In genomic region chr16:56985962-56986360, GRCh38 we compare ENCODE assay signal across 11 cellular contexts. TPM values are rescaled to one million over a fixed set of nuclear protein-coding genes. Genes with fewer than 3 reads are reported as not detected.
DNase-seq lines count a peak whose midpoint lies in the region; ATAC-seq and TF ChIP-seq lines count a peak whose summit lies in the region.
"Had no signal": no experiment of that assay in that cellular context is flagged by ENCODE, and none has a peak within 500 bp of the region (broad histone marks: within the 10 kb centered on the region; RNA-seq: fewer than 3 reads in every experiment).

No MANE protein-coding gene starts in this region.

- H3K9ac ChIP-seq in PC-3 (ENCODE audit: low read length) = no peak overlapping the region
- H3K9ac ChIP-seq in colonic mucosa (ENCODE audit: low read depth in 2 of 2, low read length in 2 of 2) = no peak overlapping the region

- H4K20me1 ChIP-seq in PC-3 (ENCODE audit: low read length) = no peaks in the 10 kb centered on the region

- no peak overlapping the region for H3K4me2 ChIP-seq in PC-3 (ENCODE audit: low read length)

- H3F3A ChIP-seq in PC-3 (ENCODE audit: low read length, unreplicated experiment) = no peaks in the 10 kb centered on the region

- no TSS peak for BruUV-seq in PC-3 (replicated peaks; lab: Mats Ljungman, UMichigan)

- H3K9me3 ChIP-seq in PC-3 (ENCODE audit: low read length) (no peaks in the 10 kb centered on the region), colonic mucosa (no peaks in the 10 kb centered on the region)
- H3K9me3 ChIP-seq: neutrophil had no signal

- no peaks in the 10 kb centered on the region for H3K36me3 ChIP-seq in PC-3 (ENCODE audit: low read depth, low read length)
- H3K36me3 ChIP-seq in colonic mucosa = no peaks in the 10 kb centered on the region
- H3K36me3 ChIP-seq: neutrophil had no signal

- POLR2A ChIA-PET in PC-3 (lab: Charles Lee; ENCODE audit: unreplicated experiment) = no interaction called here

- in situ Hi-C loops in GM13977 (cut with MboI; ENCODE audit: low pct_unique_long_range_greater_than_20kb, low sequenced_read_pairs, unreplicated experiment) = no loop called here

- H3K27ac ChIP-seq in PC-3 (ENCODE audit: low read length) (no peak overlapping the region), colonic mucosa (peak overlapping the region; percentile 64), skin epidermis (peak overlapping the region in 20 of 21 experiments; percentile 22 to 99 (median 74))
- H3K27ac ChIP-seq: 22Rv1, neutrophil had no signal

- peak overlapping the region; percentile 66; the same call in 1 of the 2 replicates for H2AFZ ChIP-seq in PC-3 (ENCODE audit: low read length)

- H3K27me3 ChIP-seq in PC-3 (ENCODE audit: low read length) = no peaks in the 10 kb centered on the region
- no peaks in the 10 kb centered on the region for H3K27me3 ChIP-seq in colonic mucosa
- H3K27me3 ChIP-seq: neutrophil had no signal

- DNase-seq in DMS53 (lab: John Stamatoyannopoulos, UW) = peak; percentile 55
- DNase-seq in DMS53 treated with DMSO at 0.1 percent for 48 hours (lab: John Stamatoyannopoulos, UW; ENCODE audit: unreplicated experiment) = no peak
- no peak for DNase-seq in PC-3
- no peak for DNase-seq in colonic mucosa
- no peak for DNase-seq in NCI-H748 treated with DMSO at 0.1 percent for 48 hours (lab: John Stamatoyannopoulos, UW)
- no peak for DNase-seq in central memory CD4-positive, alpha-beta T cell
- no peak for DNase-seq in GM13977 (ENCODE audit: low spot score)

- no peak for ATAC-seq in PC-3

- no peaks in the 10 kb centered on the region for H3K79me2 ChIP-seq in PC-3 (ENCODE audit: low read length)

- no peak overlapping the region for H3K4me3 ChIP-seq in PC-3 (ENCODE audit: low read length)
- H3K4me3 ChIP-seq in colonic mucosa = no peak overlapping the region
- H3K4me3 ChIP-seq in skin epidermis = no peak overlapping the region

- intact Hi-C loops in PC-3 (cut with micrococcal nuclease) (loop anchor here (5.0 kb wide), 1 partner anchor 39 kb away; no protein-coding TSS in a partner anchor), colonic mucosa (cut with DNase I) (no loop called here)

- H3K4me1 ChIP-seq in PC-3 (ENCODE audit: insufficient read depth, low read length) (peaks cover 13% of the 10 kb centered on the region), colonic mucosa (peaks cover 38% of the 10 kb centered on the region)

- TF ChIP-seq CTCF in PC-3 (conservative IDR thresholded peaks at IDR 0.05; ENCODE audit: low read depth, low read length) (no peak), colonic mucosa (IDR thresholded peaks at IDR 0.05) (no peak), GM13977 (IDR thresholded peaks at IDR 0.05; ENCODE audit: extremely low read depth, insufficient read depth, missing control alignments) (no peak)

- CTCF ChIA-PET in PC-3 (lab: Charles Lee) = no interaction called here

- no peaks in the 10 kb centered on the region for H3K9me2 ChIP-seq in PC-3 (replicated peaks; ENCODE audit: low read length)

RNA-seq across cellular contexts. Expression of gene NLRC5, which starts 3.4 kb away (rescaled TPM):
- total RNA-seq in PC-3 (2014; rRNA removed) (0.98 and 4.4 TPM in 2 replicates), colonic mucosa (10 to 100 TPM; 78.1 to 79.7 TPM)

RNA-seq across cellular contexts. Expression of gene CETP, which starts 24.2 kb away (rescaled TPM):
- total RNA-seq in PC-3 (2014; rRNA removed) (not detected in 2 replicates), colonic mucosa (not detected)
- total RNA-seq: G401 had no signal

RNA-seq across cellular contexts. Expression of gene HERPUD1, which starts 54.0 kb away (rescaled TPM):
- total RNA-seq in PC-3 (2014; rRNA removed) (50.1 and 54.9 TPM in 2 replicates), colonic mucosa (100 to 1,000 TPM; 130 to 194 TPM)

Comparison
In these comparisons a context has a peak if more than half of its experiments do, and no peak if none do; other contexts are left out.
1. RNA of gene NLRC5, which starts 3.4 kb away (total RNA-seq): 78.1 to 79.7 TPM in colonic mucosa; 0.98 to 4.4 TPM in PC-3; every median in the first group is over 10 times any median in the second.